In genomic region chr7:149669121-149669818, GRCh38 we compare ENCODE assay signal across 8 cellular contexts.
DNase-seq lines count a peak whose midpoint lies in the region; ATAC-seq and TF ChIP-seq lines count a peak whose summit lies in the region.

No MANE protein-coding gene starts in this region.

- no peak overlapping the region for H3K4me3 ChIP-seq in HFF-Myc (replicated peaks; ENCODE audit: low read depth, low read length)
- no peak overlapping the region for H3K4me3 ChIP-seq in adrenal gland

- H3K27ac ChIP-seq in adrenal gland, result no peak overlapping the region

- TF ChIP-seq POLR2A in adrenal gland (IDR thresholded peaks at IDR 0.05), result no peak

- 25 to 35% (median 33%) methylated on average over 7 of the region's 7 CpGs for WGBS in adrenal gland, 4 donors

- TF ChIP-seq CTCF in HFF-Myc (IDR thresholded peaks at IDR 0.05; ENCODE audit: low read depth, low read length, missing control alignments), result peak; percentile 30
- peak; percentile 28 to 70 (median 50) for TF ChIP-seq CTCF in adrenal gland (IDR thresholded peaks at IDR 0.05)

- DNase-seq in DMS53 (lab: John Stamatoyannopoulos, UW) (peak; percentile 55), HFF-Myc (ENCODE audit: extremely low read depth, low read depth) (peak; percentile 21), adrenal gland (no peak), medulla oblongata (ENCODE audit: extremely low spot score) (peak; percentile 13), NCI-H748 (lab: John Stamatoyannopoulos, UW; ENCODE audit: unreplicated experiment) (no peak), NCI-H2227 (lab: John Stamatoyannopoulos, UW; ENCODE audit: unreplicated experiment) (no peak), NCI-H345 (lab: John Stamatoyannopoulos, UW) (no peak)

- H3K4me1 ChIP-seq in adrenal gland (replicated peaks in 1 of 2), result peaks cover 0 to 9% of the 10 kb centered on the region in 2 donors

- no peaks in the 10 kb centered on the region for H3K9me3 ChIP-seq in adrenal gland (replicated peaks in 1 of 3)

- no peaks in the 10 kb centered on the region for H3K36me3 ChIP-seq in adrenal gland (replicated peaks in 1 of 2)

- intact Hi-C loops in adrenal gland (cut with DNase I), result no loop called here

- no peak for ATAC-seq in GM18858 (IDR thresholded peaks at IDR 0.05; ENCODE audit: unreplicated experiment)

- H3K27me3 ChIP-seq in adrenal gland, result no peaks in the 10 kb centered on the region

Comparison
In these comparisons a context has a peak if more than half of its experiments do, and no peak if none do; other contexts are left out.
1. DNase-seq: peak in DMS53 (single experiment), HFF-Myc (single experiment) and medulla oblongata (single experiment); none in adrenal gland (0 of 7), NCI-H748 (single experiment), NCI-H2227 (single experiment) and NCI-H345 (single experiment).